Comparison of ENCODE assay signal across 1 cellular context in the genomic region with DNA sequence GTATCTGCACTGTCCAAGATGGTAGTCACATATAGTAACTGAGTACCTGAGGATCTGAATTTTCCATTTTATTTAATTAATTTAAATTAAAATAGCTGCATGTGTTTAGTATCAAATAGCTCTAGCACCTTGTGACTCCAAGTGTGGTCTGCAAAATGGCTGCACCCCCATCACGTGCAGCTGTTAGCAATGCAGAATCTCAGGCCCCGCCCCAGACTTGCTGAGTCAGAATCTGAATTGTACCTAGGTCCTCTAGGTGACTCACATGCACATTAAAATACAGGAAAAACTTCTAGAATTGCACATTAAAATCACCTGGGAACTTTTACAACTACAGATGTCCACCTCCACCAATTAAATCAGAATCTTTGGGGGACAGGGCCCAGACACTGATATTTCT.
TF ChIP-seq lines count a peak whose summit lies in the region.

No MANE protein-coding gene starts in this region.

TF ChIP-seq in IMR-90, 13 proteins besides CTCF, POLR2A, EP300 and RAD21 (continued from another document):
- TF ChIP-seq, protein P1, sequence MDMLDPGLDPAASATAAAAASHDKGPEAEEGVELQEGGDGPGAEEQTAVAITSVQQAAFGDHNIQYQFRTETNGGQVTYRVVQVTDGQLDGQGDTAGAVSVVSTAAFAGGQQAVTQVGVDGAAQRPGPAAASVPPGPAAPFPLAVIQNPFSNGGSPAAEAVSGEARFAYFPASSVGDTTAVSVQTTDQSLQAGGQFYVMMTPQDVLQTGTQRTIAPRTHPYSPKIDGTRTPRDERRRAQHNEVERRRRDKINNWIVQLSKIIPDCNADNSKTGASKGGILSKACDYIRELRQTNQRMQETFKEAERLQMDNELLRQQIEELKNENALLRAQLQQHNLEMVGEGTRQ (IDR thresholded peaks at IDR 0.05; ENCODE audit: low read depth, low read length), result peak; percentile 89
- TF ChIP-seq MAFK (IDR thresholded peaks at IDR 0.05; ENCODE audit: low read depth, low read length) (peak; percentile 76), CEBPB (IDR thresholded peaks at IDR 0.05; ENCODE audit: low read depth, low read length) (no peak)
TF ChIP-seq in IMR-90: peak in this region for 5.
